ENCODE assay signal across 20 cellular contexts in the genomic region with DNA sequence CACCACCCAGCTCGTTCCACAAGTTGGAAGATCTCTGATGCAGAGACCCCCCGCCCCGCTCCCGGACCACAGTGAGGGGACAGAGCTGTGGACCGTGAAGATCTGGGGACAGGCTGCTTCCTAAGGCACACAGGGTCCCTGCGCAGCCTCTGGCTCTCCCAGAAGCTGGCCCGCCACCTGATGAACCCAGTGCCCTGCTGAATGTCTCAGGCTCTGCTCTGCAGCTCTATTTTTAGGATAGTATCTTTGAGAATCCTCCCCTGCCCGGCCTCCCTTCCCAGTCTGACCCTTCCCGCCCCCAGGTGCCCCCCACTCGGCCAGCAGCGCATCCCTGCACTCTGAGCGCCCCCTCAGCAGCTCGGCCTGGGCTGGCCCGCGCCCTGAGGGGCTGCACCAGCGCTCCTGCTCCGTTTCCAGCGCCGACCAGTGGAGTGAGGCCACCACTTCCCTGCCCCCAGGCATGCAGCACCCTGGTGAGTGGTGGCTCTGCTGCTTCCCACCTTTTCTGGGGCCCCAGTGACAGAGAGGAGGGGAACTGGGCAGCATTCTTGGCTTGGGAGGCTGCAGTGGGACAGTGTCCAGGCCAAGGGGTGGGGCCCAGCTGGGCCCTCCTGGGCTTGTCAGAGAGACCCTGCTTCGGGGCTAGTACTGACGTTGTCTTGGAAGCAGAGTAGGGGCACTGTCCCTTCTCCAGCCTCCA. TPM values are rescaled to one million over a fixed set of nuclear protein-coding genes. Genes with fewer than 3 reads are reported as not detected.
DNase-seq lines count a peak whose midpoint lies in the region; ATAC-seq, FAIRE-seq and TF ChIP-seq lines count a peak whose summit lies in the region.
"Had no signal": no experiment of that assay in that cellular context is flagged by ENCODE, and none has a peak within 500 bp of the region (broad histone marks: within the 10 kb centered on the region; RNA-seq: fewer than 3 reads in every experiment).

No MANE protein-coding gene starts in this region.

- peak overlapping the region; percentile 56 to 64 for H3K27ac ChIP-seq in right atrium auricular region
- no peak overlapping the region for H3K27ac ChIP-seq in naive thymus-derived CD4-positive, alpha-beta T cell (ENCODE audit: low read depth, low read length)
- H3K27ac ChIP-seq: coronary artery, hepatocyte, tibial nerve had no signal

- DNase-seq in GM12892 (ENCODE audit: insufficient read length) (peak; percentile 13), WTC11 (ENCODE audit: low spot score) (peak; percentile 30), right atrium auricular region (ENCODE audit: low spot score) (no peak), mucosa of descending colon (no peak)
- peak; percentile 48 for DNase-seq in natural killer cell treated with Interleukin-12 subunit alpha and Interleukin-12 subunit beta and Interleukin-15 and Interleukin-18, amount 100 ng/mL, for 72 hours (ENCODE audit: low spot score)
- no peak for DNase-seq in effector memory CD8-positive, alpha-beta T cell
- DNase-seq in naive thymus-derived CD4-positive, alpha-beta T cell: no peak
- DNase-seq: CD8-positive, alpha-beta memory T cell; DMS79; NCI-H2107; NCI-H524; occipital lobe; stimulated activated naive CD4-positive, alpha-beta T cell; T-cell had no signal

- no peaks in the 10 kb centered on the region for H3K27me3 Mint-ChIP-seq in WTC11 (ENCODE audit: low read depth)
- no peaks in the 10 kb centered on the region for H3K27me3 Mint-ChIP-seq in natural killer cell treated with Interleukin-12 subunit alpha and Interleukin-12 subunit beta and Interleukin-15 and Interleukin-18, amount 100 ng/mL, for 72 hours
- H3K27me3 Mint-ChIP-seq in effector memory CD8-positive, alpha-beta T cell: no peaks in the 10 kb centered on the region
- no peaks in the 10 kb centered on the region for H3K27me3 Mint-ChIP-seq in naive thymus-derived CD4-positive, alpha-beta T cell
- H3K27me3 Mint-ChIP-seq: activated naive CD8-positive, alpha-beta T cell; T-cell had no signal

- H3K4me3 ChIP-seq in right atrium auricular region: no peak overlapping the region
- no peak overlapping the region for H3K4me3 ChIP-seq in mucosa of descending colon
- H3K4me3 ChIP-seq in naive thymus-derived CD4-positive, alpha-beta T cell (ENCODE audit: low read length): no peak overlapping the region
- H3K4me3 ChIP-seq: coronary artery, hepatocyte, tibial nerve had no signal

- peaks cover 25% of the 10 kb centered on the region for H3K36me3 Mint-ChIP-seq in WTC11
- no peaks in the 10 kb centered on the region for H3K36me3 Mint-ChIP-seq in natural killer cell treated with Interleukin-12 subunit alpha and Interleukin-12 subunit beta and Interleukin-15 and Interleukin-18, amount 100 ng/mL, for 72 hours
- H3K36me3 Mint-ChIP-seq in effector memory CD8-positive, alpha-beta T cell (ENCODE audit: insufficient read depth): no peaks in the 10 kb centered on the region
- H3K36me3 Mint-ChIP-seq in naive thymus-derived CD4-positive, alpha-beta T cell: peaks cover 0 to 16% (median 5%) of the 10 kb centered on the region in 5 donors
- H3K36me3 Mint-ChIP-seq: activated naive CD8-positive, alpha-beta T cell had no signal

- POLR2A ChIA-PET in WTC11 (lab: Charles Lee): interaction anchor here (0.6 to 1.9 kb wide), 2 partner anchors 10 to 12 kb away, joined by 3 to 5 read pairs; no protein-coding TSS in a partner anchor
- POLR2A ChIA-PET in naive thymus-derived CD4-positive, alpha-beta T cell (lab: Charles Lee): no interaction called here

- no peaks in the 10 kb centered on the region for H3K9me3 Mint-ChIP-seq in WTC11
- H3K9me3 Mint-ChIP-seq in natural killer cell treated with Interleukin-12 subunit alpha and Interleukin-12 subunit beta and Interleukin-15 and Interleukin-18, amount 100 ng/mL, for 72 hours: no peaks in the 10 kb centered on the region
- H3K9me3 Mint-ChIP-seq in effector memory CD8-positive, alpha-beta T cell: no peaks in the 10 kb centered on the region
- H3K9me3 Mint-ChIP-seq in naive thymus-derived CD4-positive, alpha-beta T cell: no peaks in the 10 kb centered on the region
- H3K9me3 Mint-ChIP-seq: CD8-positive, alpha-beta memory T cell; T-cell had no signal

- intact Hi-C loops in mucosa of descending colon (cut with DNase I, micrococcal nuclease): no loop called here
- intact Hi-C loops in naive thymus-derived CD4-positive, alpha-beta T cell (cut with micrococcal nuclease): no loop called here

- CTCF ChIA-PET in WTC11 (lab: Charles Lee): interaction anchor here (0.5 to 4.3 kb wide), 20 partner anchors 8 to 638 kb away, joined by 3 to 59 read pairs (median 6); a partner anchor contains a TSS
- CTCF ChIA-PET in naive thymus-derived CD4-positive, alpha-beta T cell (lab: Charles Lee): no interaction called here

- H3K4me3 Mint-ChIP-seq in WTC11: no peak overlapping the region
- no peak overlapping the region for H3K4me3 Mint-ChIP-seq in natural killer cell treated with Interleukin-12 subunit alpha and Interleukin-12 subunit beta and Interleukin-15 and Interleukin-18, amount 100 ng/mL, for 72 hours
- no peak overlapping the region for H3K4me3 Mint-ChIP-seq in effector memory CD8-positive, alpha-beta T cell
- H3K4me3 Mint-ChIP-seq in naive thymus-derived CD4-positive, alpha-beta T cell: no peak overlapping the region
- H3K4me3 Mint-ChIP-seq: activated naive CD8-positive, alpha-beta T cell; CD8-positive, alpha-beta memory T cell; T-cell had no signal

- no peaks in the 10 kb centered on the region for H3K27me3 ChIP-seq in right atrium auricular region
- H3K27me3 ChIP-seq in naive thymus-derived CD4-positive, alpha-beta T cell (ENCODE audit: control insufficient read depth in 2 of 2, insufficient read depth in 2 of 2, low read length in 2 of 2): no peaks in the 10 kb centered on the region
- H3K27me3 ChIP-seq: hepatocyte, tibial nerve had no signal

- H3K9me3 ChIP-seq in right atrium auricular region: no peaks in the 10 kb centered on the region
- no peaks in the 10 kb centered on the region for H3K9me3 ChIP-seq in mucosa of descending colon
- no peaks in the 10 kb centered on the region for H3K9me3 ChIP-seq in naive thymus-derived CD4-positive, alpha-beta T cell (ENCODE audit: control insufficient read depth in 2 of 3, low read length in 3 of 3)
- H3K9me3 ChIP-seq: tibial nerve had no signal

- H3K36me3 ChIP-seq in right atrium auricular region (peaks cover 27% of the 10 kb centered on the region), mucosa of descending colon (ENCODE audit: low read depth) (no peaks in the 10 kb centered on the region)
- peaks cover 0 to 22% (median 0%) of the 10 kb centered on the region in 3 experiments for H3K36me3 ChIP-seq in naive thymus-derived CD4-positive, alpha-beta T cell (ENCODE audit: control insufficient read depth in 2 of 3, insufficient read depth in 3 of 3, low read length in 3 of 3)

- ATAC-seq in WTC11 (peak; percentile 11), mucosa of descending colon (no peak), HG02973 (IDR thresholded peaks at IDR 0.05; ENCODE audit: unreplicated experiment) (no peak)
- ATAC-seq in natural killer cell treated with Interleukin-12 subunit alpha and Interleukin-12 subunit beta and Interleukin-15 and Interleukin-18, amount 100 ng/mL, for 72 hours: peak in 1 of 2 donors; percentile 2
- ATAC-seq in effector memory CD8-positive, alpha-beta T cell (replicated peaks): no peak
- no peak for ATAC-seq in naive thymus-derived CD4-positive, alpha-beta T cell
- ATAC-seq: T-cell had no signal

- FAIRE-seq in GM12892 (lab: Jason Lieb, UNC): no peak

- H3K4me1 Mint-ChIP-seq in WTC11: peaks cover 21% of the 10 kb centered on the region
- H3K4me1 Mint-ChIP-seq in natural killer cell treated with Interleukin-12 subunit alpha and Interleukin-12 subunit beta and Interleukin-15 and Interleukin-18, amount 100 ng/mL, for 72 hours (ENCODE audit: low read depth in 2 of 2): no peaks in the 10 kb centered on the region
- no peaks in the 10 kb centered on the region for H3K4me1 Mint-ChIP-seq in effector memory CD8-positive, alpha-beta T cell (ENCODE audit: low read depth in 2 of 2)
- no peaks in the 10 kb centered on the region for H3K4me1 Mint-ChIP-seq in naive thymus-derived CD4-positive, alpha-beta T cell
- H3K4me1 Mint-ChIP-seq: CD8-positive, alpha-beta memory T cell; T-cell had no signal

- H3K4me1 ChIP-seq in right atrium auricular region: peaks cover 0 to 40% of the 10 kb centered on the region in 2 donors
- no peaks in the 10 kb centered on the region for H3K4me1 ChIP-seq in mucosa of descending colon (ENCODE audit: low read depth)
- no peaks in the 10 kb centered on the region for H3K4me1 ChIP-seq in naive thymus-derived CD4-positive, alpha-beta T cell (ENCODE audit: control insufficient read depth in 2 of 2, insufficient read depth in 2 of 2, low read length in 2 of 2)

- TF ChIP-seq CTCF in WTC11 (IDR thresholded peaks at IDR 0.05) (no peak), right atrium auricular region (IDR thresholded peaks at IDR 0.05) (no peak), mucosa of descending colon (IDR thresholded peaks at IDR 0.05) (no peak)

- TF ChIP-seq POLR2A in GM12892 (IDR thresholded peaks at IDR 0.05; ENCODE audit: low read depth, low read length): no peak

- no peak overlapping the region for H3K27ac Mint-ChIP-seq in WTC11
- no peak overlapping the region for H3K27ac Mint-ChIP-seq in natural killer cell treated with Interleukin-12 subunit alpha and Interleukin-12 subunit beta and Interleukin-15 and Interleukin-18, amount 100 ng/mL, for 72 hours
- H3K27ac Mint-ChIP-seq in effector memory CD8-positive, alpha-beta T cell: no peak overlapping the region
- H3K27ac Mint-ChIP-seq in naive thymus-derived CD4-positive, alpha-beta T cell: no peak overlapping the region
- H3K27ac Mint-ChIP-seq: activated naive CD8-positive, alpha-beta T cell; T-cell had no signal

RNA-seq across cellular contexts. Expression of a gene that starts 29.5 kb away (rescaled TPM):
- polyA plus RNA-seq in GM12892 (2012; ENCODE audit: missing spikeins): not detected
- total RNA-seq in WTC11 (2021): 0.27 to 0.55 TPM in 2 of 3 replicates, not detected in the other
- total RNA-seq in right atrium auricular region: not detected
- not detected for total RNA-seq in natural killer cell treated with Interleukin-12 subunit alpha and Interleukin-12 subunit beta and Interleukin-15 and Interleukin-18, amount 100 ng/mL, for 72 hours
- total RNA-seq in mucosa of descending colon: not detected
- not detected for total RNA-seq in naive thymus-derived CD4-positive, alpha-beta T cell
- not detected for polyA plus RNA-seq in naive thymus-derived CD4-positive, alpha-beta T cell
- total RNA-seq: CD8-positive, alpha-beta memory T cell; hepatocyte; kidney epithelial cell; occipital lobe; T-cell; tibial nerve had no signal
- polyA plus RNA-seq: CD8-positive, alpha-beta memory T cell; hepatocyte had no signal

RNA-seq across cellular contexts. Expression of a gene that starts 49.1 kb away (rescaled TPM):
- not detected for polyA plus RNA-seq in GM12892 (2012; ENCODE audit: missing spikeins)
- total RNA-seq in WTC11 (2021) (not detected in 3 replicates), right atrium auricular region (10 to 100 TPM in 1 of 2 donors, 1 to 10 TPM in 1; 4.0 to 11.6 TPM), mucosa of descending colon (not detected)
- total RNA-seq in natural killer cell treated with Interleukin-12 subunit alpha and Interleukin-12 subunit beta and Interleukin-15 and Interleukin-18, amount 100 ng/mL, for 72 hours: not detected
- total RNA-seq in naive thymus-derived CD4-positive, alpha-beta T cell: not detected
- polyA plus RNA-seq in naive thymus-derived CD4-positive, alpha-beta T cell: not detected
- total RNA-seq: CD8-positive, alpha-beta memory T cell; hepatocyte; kidney epithelial cell; occipital lobe; T-cell; tibial nerve had no signal
- polyA plus RNA-seq: CD8-positive, alpha-beta memory T cell; hepatocyte had no signal

RNA-seq across cellular contexts. Expression of a gene that starts 51.7 kb away (rescaled TPM):
- polyA plus RNA-seq in GM12892 (2012; ENCODE audit: missing spikeins): 22.6 TPM
- 107 to 163 TPM (median 113 TPM) in 3 replicates for total RNA-seq in WTC11 (2021)
- total RNA-seq in right atrium auricular region: 10 to 100 TPM; 29.8 to 42.1 TPM
- total RNA-seq in natural killer cell treated with Interleukin-12 subunit alpha and Interleukin-12 subunit beta and Interleukin-15 and Interleukin-18, amount 100 ng/mL, for 72 hours: 100 to 1,000 TPM in 1 of 2 donors, 10 to 100 TPM in 1; 28.4 to 101 TPM
- 100 to 1,000 TPM in 1 of 3 donors, 10 to 100 TPM in 2; 39.7 to 116 (median 50.6) TPM for total RNA-seq in mucosa of descending colon
- total RNA-seq in naive thymus-derived CD4-positive, alpha-beta T cell: 10 to 100 TPM; 27.4 to 70.6 (median 37.2) TPM
- polyA plus RNA-seq in naive thymus-derived CD4-positive, alpha-beta T cell: 1 to 10 TPM; 6.0 to 6.5 TPM

RNA-seq across cellular contexts. Expression of a gene that starts 54.7 kb away (rescaled TPM):
- polyA plus RNA-seq in GM12892 (2012; ENCODE audit: missing spikeins): 12.0 TPM
- total RNA-seq in WTC11 (2021): 61.3 to 72.8 TPM (median 62.5 TPM) in 3 replicates
- 10 to 100 TPM; 28.0 to 53.6 TPM for total RNA-seq in right atrium auricular region
- total RNA-seq in natural killer cell treated with Interleukin-12 subunit alpha and Interleukin-12 subunit beta and Interleukin-15 and Interleukin-18, amount 100 ng/mL, for 72 hours: 10 to 100 TPM; 65.5 to 73.1 TPM
- 10 to 100 TPM; 54.2 to 63.7 (median 60.8) TPM for total RNA-seq in mucosa of descending colon
- 10 to 100 TPM; 39.5 to 61.2 (median 42.2) TPM for total RNA-seq in naive thymus-derived CD4-positive, alpha-beta T cell
- 10 to 100 TPM; 36.0 to 53.6 TPM for polyA plus RNA-seq in naive thymus-derived CD4-positive, alpha-beta T cell

RNA-seq across cellular contexts. Expression of a gene that starts 57.4 kb away (rescaled TPM):
- polyA plus RNA-seq in GM12892 (2012; ENCODE audit: missing spikeins): 23.6 TPM
- total RNA-seq in WTC11 (2021) (62.1 to 70.2 TPM (median 67.7 TPM) in 3 replicates), right atrium auricular region (10 to 100 TPM; 85.9 to 96.4 TPM), mucosa of descending colon (100 to 1,000 TPM in 1 of 3 donors, 10 to 100 TPM in 2; 78.6 to 122 (median 98.5) TPM)
- 100 to 1,000 TPM in 1 of 2 donors, 10 to 100 TPM in 1; 84.4 to 131 TPM for total RNA-seq in natural killer cell treated with Interleukin-12 subunit alpha and Interleukin-12 subunit beta and Interleukin-15 and Interleukin-18, amount 100 ng/mL, for 72 hours
- total RNA-seq in naive thymus-derived CD4-positive, alpha-beta T cell: 100 to 1,000 TPM in 3 of 5 experiments, 10 to 100 TPM in 2; 94.1 to 136 (median 101) TPM
- polyA plus RNA-seq in naive thymus-derived CD4-positive, alpha-beta T cell: 10 to 100 TPM; 49.6 to 69.4 TPM

Comparison
In these comparisons a context has a peak if more than half of its experiments do, and no peak if none do; other contexts are left out.
1. DNase-seq: peak in GM12892 (single experiment), WTC11 (single experiment) and natural killer cell treated with Interleukin-12 subunit alpha and Interleukin-12 subunit beta and Interleukin-15 and Interleukin-18, amount 100 ng/mL, for 72 hours (single experiment); none in right atrium auricular region (single experiment), mucosa of descending colon (0 of 3), effector memory CD8-positive, alpha-beta T cell (0 of 3) and naive thymus-derived CD4-positive, alpha-beta T cell (0 of 9).